In genomic region chr7:102395958-102396709, GRCh38 we compare ENCODE assay signal across 1 cellular context.
TF ChIP-seq lines count a peak whose summit lies in the region.

A gene with protein sequence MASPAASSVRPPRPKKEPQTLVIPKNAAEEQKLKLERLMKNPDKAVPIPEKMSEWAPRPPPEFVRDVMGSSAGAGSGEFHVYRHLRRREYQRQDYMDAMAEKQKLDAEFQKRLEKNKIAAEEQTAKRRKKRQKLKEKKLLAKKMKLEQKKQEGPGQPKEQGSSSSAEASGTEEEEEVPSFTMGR (plus strand): TSS chr7:102396363. CDS start chr7:102396412, 49 bp downstream.

TF ChIP-seq in SK-N-SH, 30 proteins besides CTCF, POLR2A, EP300 and RAD21 (continued from another document):
- 0 out of 2 replicates have a peak, but pooled peaks have one; percentile 2 for TF ChIP-seq REST (IDR thresholded peaks at IDR 0.05; ENCODE audit: low read depth, low read length)
- TF ChIP-seq, protein P1, sequence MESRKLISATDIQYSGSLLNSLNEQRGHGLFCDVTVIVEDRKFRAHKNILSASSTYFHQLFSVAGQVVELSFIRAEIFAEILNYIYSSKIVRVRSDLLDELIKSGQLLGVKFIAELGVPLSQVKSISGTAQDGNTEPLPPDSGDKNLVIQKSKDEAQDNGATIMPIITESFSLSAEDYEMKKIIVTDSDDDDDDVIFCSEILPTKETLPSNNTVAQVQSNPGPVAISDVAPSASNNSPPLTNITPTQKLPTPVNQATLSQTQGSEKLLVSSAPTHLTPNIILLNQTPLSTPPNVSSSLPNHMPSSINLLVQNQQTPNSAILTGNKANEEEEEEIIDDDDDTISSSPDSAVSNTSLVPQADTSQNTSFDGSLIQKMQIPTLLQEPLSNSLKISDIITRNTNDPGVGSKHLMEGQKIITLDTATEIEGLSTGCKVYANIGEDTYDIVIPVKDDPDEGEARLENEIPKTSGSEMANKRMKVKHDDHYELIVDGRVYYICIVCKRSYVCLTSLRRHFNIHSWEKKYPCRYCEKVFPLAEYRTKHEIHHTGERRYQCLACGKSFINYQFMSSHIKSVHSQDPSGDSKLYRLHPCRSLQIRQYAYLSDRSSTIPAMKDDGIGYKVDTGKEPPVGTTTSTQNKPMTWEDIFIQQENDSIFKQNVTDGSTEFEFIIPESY (IDR thresholded peaks at IDR 0.05; ENCODE audit: borderline replicate concordance, low read depth): peak; percentile 51; the same call in 1 of the 2 replicates
- peak; percentile 75 for TF ChIP-seq NFIC (IDR thresholded peaks at IDR 0.05; ENCODE audit: borderline replicate concordance)
- TF ChIP-seq JUND (IDR thresholded peaks at IDR 0.05): peak; percentile 49; the same call in 1 of the 2 replicates
- no peak for TF ChIP-seq FOSL2 (IDR thresholded peaks at IDR 0.05; ENCODE audit: borderline replicate concordance, low read depth)
- no peak for TF ChIP-seq EZH2phosphoT487 (IDR thresholded peaks at IDR 0.05; ENCODE audit: borderline replicate concordance, low read depth)
- no peak for TF ChIP-seq RFX5 (IDR thresholded peaks at IDR 0.05; ENCODE audit: low read length)
- TF ChIP-seq MXI1 (IDR thresholded peaks at IDR 0.05; ENCODE audit: low read depth, low read length): peak; percentile 93
- TF ChIP-seq USF1 (IDR thresholded peaks at IDR 0.05; ENCODE audit: borderline replicate concordance, low read depth): no peak
